Comparison of ENCODE assay signal across 1 cellular context in genomic region chr7:1125603-1125969, GRCh38.
TF ChIP-seq lines count a peak whose summit lies in the region.

No MANE protein-coding gene starts in this region.

TF ChIP-seq in K562, 482 proteins besides CTCF, POLR2A, EP300 and RAD21:
- no peak for TF ChIP-seq KLF6 (CRISPR knock-in tag; IDR thresholded peaks at IDR 0.05; ENCODE audit: borderline replicate concordance)
- TF ChIP-seq LEF1 (IDR thresholded peaks at IDR 0.05) = no peak
- TF ChIP-seq PHF8 (IDR thresholded peaks at IDR 0.05; ENCODE audit: borderline replicate concordance, low read length) = 0 out of 2 replicates have a peak, but pooled peaks have one; percentile 4
- TF ChIP-seq BCLAF1 (IDR thresholded peaks at IDR 0.05; ENCODE audit: borderline replicate concordance in 1 of 2, control insufficient read depth in 1 of 2, low read depth in 2 of 2, low read length in 1 of 2) = no peak
- no peak for TF ChIP-seq RFX1 (IDR thresholded peaks at IDR 0.05)
